Comparison of ENCODE assay signal across 27 cellular contexts in genomic region chr1:18682375-18682774, GRCh38. TPM values are rescaled to one million over a fixed set of nuclear protein-coding genes. Genes with fewer than 3 reads are reported as not detected.
"Had no signal": no experiment of that assay in that cellular context is flagged by ENCODE, and none has a peak within 500 bp of the region (broad histone marks: within the 10 kb centered on the region; RNA-seq: fewer than 3 reads in every experiment).

No MANE protein-coding gene starts in this region.

- H3K36me3 ChIP-seq: adrenal gland, SJSA1 had no signal

- H3K36me3 Mint-ChIP-seq: activated naive CD8-positive, alpha-beta T cell had no signal

- H3K4me1 ChIP-seq: adrenal gland, SJSA1 had no signal

- H3K27ac Mint-ChIP-seq: activated CD4-positive, alpha-beta memory T cell treated with anti-CD3 and anti-CD28 coated beads, Interleukin-2, amount 10 ng/mL, durations not matched to agents 7 days and 5 days; activated CD4-positive, alpha-beta T cell treated with anti-CD3 and anti-CD28 coated beads, Interleukin-2, amount 10 ng/mL, durations not matched to agents 7 days and 5 days; activated naive CD4-positive, alpha-beta T cell treated with anti-CD3 and anti-CD28 coated beads for 36 hours; activated naive CD8-positive, alpha-beta T cell; activated T-helper 17 cell treated with anti-CD3 and anti-CD28 coated beads, Interleukin-2, amount 50 U/mL, for 72 hours had no signal

- DNase-seq: activated CD4-positive, alpha-beta memory T cell treated with anti-CD3 and anti-CD28 coated beads, Interleukin-2, amount 10 ng/mL, durations not matched to agents 7 days and 5 days; activated CD4-positive, alpha-beta T cell treated with anti-CD3 and anti-CD28 coated beads, Interleukin-2, amount 10 ng/mL, durations not matched to agents 7 days and 5 days; activated CD4-positive, CD25-positive, alpha-beta regulatory T cell; activated gamma-delta T cell; activated naive CD4-positive, alpha-beta T cell treated with anti-CD3 and anti-CD28 coated beads for 36 hours; activated T-cell treated with anti-CD3 and anti-CD28 coated beads for 4 hours; activated T-cell treated with anti-CD3 and anti-CD28 coated beads, Interleukin-2, amount 50 U/mL, for 48 hours; adrenal gland; anterior cingulate cortex; cerebellar nuclear complex; NCI-H1092; NCI-H1417 treated with DMSO at 0.1 percent for 48 hours; NCI-H1694 treated with DMSO at 0.1 percent for 48 hours; NCI-H2029 treated with DMSO at 0.1 percent for 48 hours; NCI-H345; NCI-H510A; NCI-H526 treated with DMSO at 0.1 percent for 48 hours; PC-3; SHP77; T-helper 2 cell; T1000 had no signal

- H3K27ac ChIP-seq: adrenal gland, SJSA1 had no signal

- H3K4me3 Mint-ChIP-seq: activated CD4-positive, alpha-beta memory T cell treated with anti-CD3 and anti-CD28 coated beads, Interleukin-2, amount 10 ng/mL, durations not matched to agents 7 days and 5 days; activated CD4-positive, alpha-beta T cell treated with anti-CD3 and anti-CD28 coated beads, Interleukin-2, amount 10 ng/mL, durations not matched to agents 7 days and 5 days; activated naive CD4-positive, alpha-beta T cell treated with anti-CD3 and anti-CD28 coated beads for 36 hours; activated naive CD8-positive, alpha-beta T cell; activated T-helper 17 cell treated with anti-CD3 and anti-CD28 coated beads, Interleukin-2, amount 50 U/mL, for 72 hours had no signal

- ATAC-seq: activated T-helper 17 cell treated with anti-CD3 and anti-CD28 coated beads, Interleukin-2, amount 50 U/mL, for 72 hours; PC-3 had no signal

- H3K4me3 ChIP-seq: adrenal gland, SJSA1 had no signal

- H3K4me1 Mint-ChIP-seq: activated CD4-positive, alpha-beta memory T cell treated with anti-CD3 and anti-CD28 coated beads, Interleukin-2, amount 10 ng/mL, durations not matched to agents 7 days and 5 days had no signal

- H3K9me3 Mint-ChIP-seq: activated CD4-positive, alpha-beta memory T cell treated with anti-CD3 and anti-CD28 coated beads, Interleukin-2, amount 10 ng/mL, durations not matched to agents 7 days and 5 days; activated CD4-positive, alpha-beta T cell treated with anti-CD3 and anti-CD28 coated beads, Interleukin-2, amount 10 ng/mL, durations not matched to agents 7 days and 5 days; activated naive CD4-positive, alpha-beta T cell treated with anti-CD3 and anti-CD28 coated beads for 36 hours; activated T-helper 17 cell treated with anti-CD3 and anti-CD28 coated beads, Interleukin-2, amount 50 U/mL, for 72 hours had no signal

- H3K9me3 ChIP-seq: adrenal gland, SJSA1 had no signal

RNA-seq across cellular contexts. Expression of gene PAX7, which starts 51.7 kb away (rescaled TPM):
- total RNA-seq: activated CD4-positive, alpha-beta memory T cell treated with anti-CD3 and anti-CD28 coated beads, Interleukin-2, amount 10 ng/mL, durations not matched to agents 7 days and 5 days; activated CD4-positive, alpha-beta T cell treated with anti-CD3 and anti-CD28 coated beads, Interleukin-2, amount 10 ng/mL, durations not matched to agents 7 days and 5 days; activated CD8-positive, alpha-beta memory T cell treated with anti-CD3 and anti-CD28 coated beads for 36 hours; activated naive CD4-positive, alpha-beta T cell treated with anti-CD3 and anti-CD28 coated beads for 36 hours; activated T-helper 17 cell treated with anti-CD3 and anti-CD28 coated beads, Interleukin-2, amount 50 U/mL, for 72 hours; adrenal gland; cardiac septum; MCF 10A; PC-3; SJSA1 had no signal
- polyA plus RNA-seq: adrenal gland had no signal
